Comparison of ENCODE assay signal across 1 cellular context in genomic region chr12:125455556-125455955, GRCh38.
TF ChIP-seq lines count a peak whose summit lies in the region.

No MANE protein-coding gene starts in this region.

TF ChIP-seq in HCT116, 20 proteins besides CTCF, POLR2A, EP300 and RAD21 (continued from another document):
- TF ChIP-seq ZBTB33 (IDR thresholded peaks at IDR 0.05; ENCODE audit: extremely low read depth, insufficient replicate concordance, low read length) (no peak), ELF1 (IDR thresholded peaks at IDR 0.05; ENCODE audit: borderline replicate concordance, low read depth) (no peak), ATF3 (IDR thresholded peaks at IDR 0.05) (no peak), MAX (IDR thresholded peaks at IDR 0.05) (no peak)
